In genomic region chr9:33129251-33129885, GRCh38 we compare ENCODE assay signal across 10 cellular contexts. TPM values are rescaled to one million over a fixed set of nuclear protein-coding genes. Genes with fewer than 3 reads are reported as not detected.
A peak's percentile ranks its signal among the peaks of the same experiment; 100 is the strongest.
DNase-seq lines count a peak whose midpoint lies in the region; ATAC-seq and TF ChIP-seq lines count a peak whose summit lies in the region.
"Had no signal": no experiment of that assay in that cellular context is flagged by ENCODE, and none has a peak within 500 bp of the region (broad histone marks: within the 10 kb centered on the region; RNA-seq: fewer than 3 reads in every experiment).

No MANE protein-coding gene starts in this region.

- ATAC-seq in GM23338, result no peak
- ATAC-seq in HG03469 (IDR thresholded peaks at IDR 0.05; ENCODE audit: unreplicated experiment), result no peak
- ATAC-seq in GM21529 (IDR thresholded peaks at IDR 0.05; ENCODE audit: unreplicated experiment), result no peak

- no peaks in the 10 kb centered on the region for H3F3A ChIP-seq in GM23338 (replicated peaks; ENCODE audit: low read depth)

- no peaks in the 10 kb centered on the region for H3K27me3 ChIP-seq in BLaER1
- no peaks in the 10 kb centered on the region for H3K27me3 ChIP-seq in H7 (ENCODE audit: control insufficient read depth, insufficient read depth, low read length)
- H3K27me3 ChIP-seq in esophagus squamous epithelium, result no peaks in the 10 kb centered on the region
- no peaks in the 10 kb centered on the region for H3K27me3 ChIP-seq in GM23338 (ENCODE audit: insufficient read depth)

- peaks cover 4% of the 10 kb centered on the region; the same call in 1 of the 2 replicates for H3K9me2 ChIP-seq in GM23338 (ENCODE audit: insufficient read depth)

- peak overlapping the region; percentile 59 for H3K27ac ChIP-seq in BLaER1
- peak overlapping the region; percentile 57 to 80 (median 69) for H3K27ac ChIP-seq in esophagus squamous epithelium
- H3K27ac ChIP-seq in GM23338 (ENCODE audit: low read depth), result no peak overlapping the region

- peak overlapping the region; percentile 49 for H3K27ac Mint-ChIP-seq in nephron progenitor cell
- no peak overlapping the region for H3K27ac Mint-ChIP-seq in GM23338

- peak overlapping the region; percentile 18; the same call in 1 of the 2 replicates for H3K9ac ChIP-seq in BLaER1

- H3K4me1 Mint-ChIP-seq in nephron progenitor cell, result peaks cover 68% of the 10 kb centered on the region
- H3K4me1 Mint-ChIP-seq in GM23338, result peaks cover 6% of the 10 kb centered on the region

- H3K36me3 Mint-ChIP-seq in nephron progenitor cell (ENCODE audit: low read depth) (peaks cover 44% of the 10 kb centered on the region), GM23338 (ENCODE audit: low read depth) (peaks cover 16% of the 10 kb centered on the region)

- H3K4me3 Mint-ChIP-seq in nephron progenitor cell (no peak overlapping the region), GM23338 (no peak overlapping the region)

- H3K4me1 ChIP-seq in BLaER1 (peaks cover 85% of the 10 kb centered on the region), esophagus squamous epithelium (peaks cover 32 to 69% (median 39%) of the 10 kb centered on the region in 3 donors), GM23338 (ENCODE audit: insufficient read depth) (no peaks in the 10 kb centered on the region)

- H3K9me3 Mint-ChIP-seq in nephron progenitor cell (no peaks in the 10 kb centered on the region), GM23338 (peaks cover 3% of the 10 kb centered on the region; the same call in 1 of the 3 replicates)

- TF ChIP-seq CTCF in esophagus squamous epithelium (IDR thresholded peaks at IDR 0.05), result no peak
- no peak for TF ChIP-seq CTCF in nephron progenitor cell (IDR thresholded peaks at IDR 0.05)
- no peak for TF ChIP-seq CTCF in GM23338 (conservative IDR thresholded peaks at IDR 0.05; ENCODE audit: low read depth in 2 of 2)

- intact Hi-C loops in esophagus squamous epithelium (cut with DNase I), result no loop called here

- H3K27me3 Mint-ChIP-seq in nephron progenitor cell (ENCODE audit: low read depth, poor library complexity) (peaks cover 2% of the 10 kb centered on the region), GM23338 (ENCODE audit: insufficient read depth, low read depth, poor library complexity) (peaks cover 2% of the 10 kb centered on the region)

- no peaks in the 10 kb centered on the region for H3K9me3 ChIP-seq in BLaER1
- H3K9me3 ChIP-seq in esophagus squamous epithelium, result no peaks in the 10 kb centered on the region

- DNase-seq in H7, result peak; percentile 11
- DNase-seq in esophagus squamous epithelium (lab: John Stamatoyannopoulos, UW), result no peak
- no peak for DNase-seq in nephron progenitor cell
- no peak for DNase-seq in GM23338 (ENCODE audit: low spot score)
- DNase-seq in stimulated activated CD4-positive, alpha-beta T cell treated with anti-CD3 and anti-CD28 coated beads, Interleukin-2, amount 100 ng/mL, for 48 hours, result no peak
- DNase-seq: C1 segment of cervical spinal cord, T-helper 9 cell had no signal

- H4K20me1 ChIP-seq in BLaER1 (no peaks in the 10 kb centered on the region), GM23338 (replicated peaks; ENCODE audit: insufficient read depth) (no peaks in the 10 kb centered on the region; the same call in 1 of the 2 replicates)

- TF ChIP-seq POLR2A in esophagus squamous epithelium (IDR thresholded peaks at IDR 0.05), result no peak

- H3K4me3 ChIP-seq in BLaER1 (no peak overlapping the region), H7 (ENCODE audit: insufficient read depth, low read depth, low read length) (no peak overlapping the region), esophagus squamous epithelium (no peak overlapping the region), GM23338 (no peak overlapping the region)

- H3K79me2 ChIP-seq in GM23338 (replicated peaks; ENCODE audit: insufficient read depth), result no peaks in the 10 kb centered on the region

- WGBS in esophagus squamous epithelium, 2 donors, result 67 to 77% methylated on average over 1 to 5 of the region's 5 CpGs

- H3K4me2 ChIP-seq in BLaER1, result peak overlapping the region; percentile 66
- no peak overlapping the region for H3K4me2 ChIP-seq in GM23338

- peaks cover 65% of the 10 kb centered on the region for H3K36me3 ChIP-seq in BLaER1
- H3K36me3 ChIP-seq in H7 (replicated peaks; ENCODE audit: control insufficient read depth, insufficient read depth, low read length), result 0 out of 2 replicates have a peak, but pooled peaks cover 1% of the 10 kb centered on the region
- peaks cover 13 to 91% (median 15%) of the 10 kb centered on the region in 3 donors for H3K36me3 ChIP-seq in esophagus squamous epithelium
- H3K36me3 ChIP-seq in GM23338 (ENCODE audit: insufficient read depth), result no peaks in the 10 kb centered on the region

- no peak overlapping the region for H2AFZ ChIP-seq in GM23338

TF ChIP-seq in GM23338, 12 proteins besides CTCF, POLR2A, EP300 and RAD21:
- TF ChIP-seq NANOG (IDR thresholded peaks at IDR 0.05; ENCODE audit: borderline replicate concordance) (no peak), ETS1 (IDR thresholded peaks at IDR 0.05) (no peak), ZNF331 (CRISPR knock-in tag; IDR thresholded peaks at IDR 0.05; ENCODE audit: low read depth) (no peak), ZNF114 (CRISPR knock-in tag; IDR thresholded peaks at IDR 0.05) (no peak), STAT1 (IDR thresholded peaks at IDR 0.05; ENCODE audit: unreplicated experiment) (no peak), CREB1 (CRISPR knock-in tag; IDR thresholded peaks at IDR 0.05; ENCODE audit: low read depth) (no peak), JUNB (IDR thresholded peaks at IDR 0.05; ENCODE audit: unreplicated experiment) (no peak)
- TF ChIP-seq, protein P1, sequence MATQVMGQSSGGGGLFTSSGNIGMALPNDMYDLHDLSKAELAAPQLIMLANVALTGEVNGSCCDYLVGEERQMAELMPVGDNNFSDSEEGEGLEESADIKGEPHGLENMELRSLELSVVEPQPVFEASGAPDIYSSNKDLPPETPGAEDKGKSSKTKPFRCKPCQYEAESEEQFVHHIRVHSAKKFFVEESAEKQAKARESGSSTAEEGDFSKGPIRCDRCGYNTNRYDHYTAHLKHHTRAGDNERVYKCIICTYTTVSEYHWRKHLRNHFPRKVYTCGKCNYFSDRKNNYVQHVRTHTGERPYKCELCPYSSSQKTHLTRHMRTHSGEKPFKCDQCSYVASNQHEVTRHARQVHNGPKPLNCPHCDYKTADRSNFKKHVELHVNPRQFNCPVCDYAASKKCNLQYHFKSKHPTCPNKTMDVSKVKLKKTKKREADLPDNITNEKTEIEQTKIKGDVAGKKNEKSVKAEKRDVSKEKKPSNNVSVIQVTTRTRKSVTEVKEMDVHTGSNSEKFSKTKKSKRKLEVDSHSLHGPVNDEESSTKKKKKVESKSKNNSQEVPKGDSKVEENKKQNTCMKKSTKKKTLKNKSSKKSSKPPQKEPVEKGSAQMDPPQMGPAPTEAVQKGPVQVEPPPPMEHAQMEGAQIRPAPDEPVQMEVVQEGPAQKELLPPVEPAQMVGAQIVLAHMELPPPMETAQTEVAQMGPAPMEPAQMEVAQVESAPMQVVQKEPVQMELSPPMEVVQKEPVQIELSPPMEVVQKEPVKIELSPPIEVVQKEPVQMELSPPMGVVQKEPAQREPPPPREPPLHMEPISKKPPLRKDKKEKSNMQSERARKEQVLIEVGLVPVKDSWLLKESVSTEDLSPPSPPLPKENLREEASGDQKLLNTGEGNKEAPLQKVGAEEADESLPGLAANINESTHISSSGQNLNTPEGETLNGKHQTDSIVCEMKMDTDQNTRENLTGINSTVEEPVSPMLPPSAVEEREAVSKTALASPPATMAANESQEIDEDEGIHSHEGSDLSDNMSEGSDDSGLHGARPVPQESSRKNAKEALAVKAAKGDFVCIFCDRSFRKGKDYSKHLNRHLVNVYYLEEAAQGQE (IDR thresholded peaks at IDR 0.05; ENCODE audit: unreplicated experiment), result no peak

RNA-seq across cellular contexts. Expression of gene B4GALT1, which starts 37.8 kb away (rescaled TPM):
- total RNA-seq in H7 (2014; rRNA removed; shearing (Covaris generic)), result 5.5 and 6.7 TPM in 2 replicates
- total RNA-seq in esophagus squamous epithelium, result 10 to 100 TPM; 42.3 to 60.4 (median 47.9) TPM
- 14.7 and 15.8 TPM in 2 replicates for total RNA-seq in GM23338 (2014; rRNA removed; shearing (Covaris generic))
- polyA plus RNA-seq in GM23338 (2016; fragmentation: Nextera tagmentation; extraction: Ambion mirVana), result 6.3 and 7.0 TPM in 2 replicates

RNA-seq across cellular contexts. Expression of gene SMU1, which starts 52.9 kb away (rescaled TPM):
- total RNA-seq in H7 (2014; rRNA removed; shearing (Covaris generic)), result 30.4 and 33.7 TPM in 2 replicates
- 10 to 100 TPM in 3 of 4 donors, 1 to 10 TPM in 1; 9.4 to 19.1 (median 13.6) TPM for total RNA-seq in esophagus squamous epithelium
- 23.3 and 23.8 TPM in 2 replicates for total RNA-seq in GM23338 (2014; rRNA removed; shearing (Covaris generic))
- polyA plus RNA-seq in GM23338 (2016; fragmentation: Nextera tagmentation; extraction: Ambion mirVana), result 12.8 and 14.3 TPM in 2 replicates
